In the genomic region with DNA sequence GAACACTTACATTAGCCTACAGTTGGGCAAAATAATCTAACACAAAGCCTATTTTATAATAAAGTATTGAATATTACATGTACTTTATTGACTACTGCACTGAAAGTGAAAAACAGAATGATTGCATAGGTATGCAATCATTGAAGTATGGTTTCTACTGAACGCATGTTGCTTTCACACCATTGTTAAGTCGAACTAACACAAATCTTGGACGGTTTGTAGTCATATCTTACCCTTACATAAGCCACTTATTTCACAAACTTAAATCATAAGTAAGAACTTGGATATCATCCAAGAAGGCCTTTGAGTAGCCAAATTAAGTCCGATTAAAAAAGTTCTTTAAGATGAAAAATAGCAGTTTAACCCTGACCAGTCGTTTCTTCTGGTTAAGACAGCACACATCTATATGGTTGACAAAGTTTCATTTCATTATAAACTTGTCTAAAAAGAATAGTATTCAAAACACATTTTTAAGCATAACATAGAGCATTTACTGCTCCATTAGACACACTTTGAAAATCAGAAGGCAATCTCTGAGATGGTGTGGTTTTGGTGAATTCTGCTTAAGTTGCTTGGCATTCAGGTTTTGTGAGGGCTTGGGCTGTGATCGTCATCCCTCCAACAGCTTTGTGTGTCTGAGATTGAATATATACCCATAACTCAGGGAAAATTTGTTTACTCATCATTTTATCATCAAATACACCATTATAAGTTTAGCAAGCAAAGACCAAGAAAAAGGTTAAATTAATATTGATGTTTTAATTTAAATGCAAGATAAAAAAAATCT, we compare ENCODE assay signal across 12 cellular contexts.
DNase-seq lines count a peak whose midpoint lies in the region; TF ChIP-seq lines count a peak whose summit lies in the region.
"Had no signal": no experiment of that assay in that cellular context is flagged by ENCODE, and none has a peak within 500 bp of the region (broad histone marks: within the 10 kb centered on the region; RNA-seq: fewer than 3 reads in every experiment).

No MANE protein-coding gene starts in this region.

- POLR2A ChIA-PET in OCI-LY7 (lab: Charles Lee), result interaction anchor here (0.5 kb wide), 1 partner anchor 56 kb away, joined by 3 read pairs; no protein-coding TSS in a partner anchor

- H2AK5ac ChIP-seq in mesenchymal stem cell (ENCODE audit: low read length, severe bottlenecking), result no peak overlapping the region

- dilution Hi-C loops in mammary epithelial cell (cut with HindIII; ENCODE audit: low sequenced_read_pairs), result no loop called here

- 91% methylated on average over 6 of the region's 6 CpGs for WGBS in mammary epithelial cell (ENCODE audit: low coverage, missing lambda C conversion rate)
- WGBS in mesenchymal stem cell, result 83% methylated on average over 4 of the region's 6 CpGs

- H4K8ac ChIP-seq in mesenchymal stem cell (ENCODE audit: low read length), result no peak overlapping the region

- no peaks in the 10 kb centered on the region for H3K36me3 ChIP-seq in OCI-LY7 (ENCODE audit: insufficient read depth, low read length)
- no peaks in the 10 kb centered on the region for H3K36me3 ChIP-seq in mammary epithelial cell (ENCODE audit: insufficient read depth, low read length)
- H3K36me3 ChIP-seq in mesenchymal stem cell (ENCODE audit: control insufficient read depth in 1 of 2, insufficient read depth in 2 of 2, low read depth in 1 of 2, low read length in 2 of 2), result no peaks in the 10 kb centered on the region
- H3K36me3 ChIP-seq in WERI-Rb-1, result no peaks in the 10 kb centered on the region

- H3K4me2 ChIP-seq in OCI-LY7 (ENCODE audit: low read length), result peak overlapping the region; percentile 45
- no peak overlapping the region for H3K4me2 ChIP-seq in mammary epithelial cell (ENCODE audit: insufficient read depth, low read depth, low read length)
- no peak overlapping the region for H3K4me2 ChIP-seq in mesenchymal stem cell (ENCODE audit: low read length, poor library complexity, severe bottlenecking)

- H3K4ac ChIP-seq in mesenchymal stem cell (ENCODE audit: low read depth in 1 of 2, low read length in 2 of 2), result no peak overlapping the region

- no peak overlapping the region for H2BK15ac ChIP-seq in mesenchymal stem cell (ENCODE audit: low read depth, poor library complexity, severe bottlenecking)

- H3K79me1 ChIP-seq in mesenchymal stem cell (replicated peaks; ENCODE audit: low read length, poor library complexity, severe bottlenecking), result peaks cover 1% of the 10 kb centered on the region

- H3K14ac ChIP-seq in mesenchymal stem cell (ENCODE audit: low read length in 2 of 2), result no peak overlapping the region

- H3K27ac ChIP-seq in OCI-LY7 (ENCODE audit: low read depth, low read length, poor library complexity, severe bottlenecking) (no peak overlapping the region), mammary epithelial cell (ENCODE audit: insufficient read depth, low read depth, low read length) (peak overlapping the region; percentile 82), mesenchymal stem cell (ENCODE audit: low read length, poor library complexity, severe bottlenecking) (peak overlapping the region; percentile 91), WERI-Rb-1 (no peak overlapping the region)
- H3K27ac ChIP-seq: body of pancreas had no signal

- intact Hi-C loops in OCI-LY7 (cut with micrococcal nuclease; ENCODE audit: unreplicated experiment), result no loop called here
- intact Hi-C loops in mammary epithelial cell (cut with micrococcal nuclease), result loop anchor here (2.0 kb wide), 1 partner anchor 53 kb away; no protein-coding TSS in a partner anchor

- H2AFZ ChIP-seq in OCI-LY7 (ENCODE audit: low read length) (peak overlapping the region; percentile 65), mammary epithelial cell (ENCODE audit: low read depth, low read length) (no peak overlapping the region), mesenchymal stem cell (ENCODE audit: low read depth, low read length) (no peak overlapping the region)

- no peak overlapping the region for H4K91ac ChIP-seq in mesenchymal stem cell (ENCODE audit: low read length)

- no peak overlapping the region for H2BK120ac ChIP-seq in mesenchymal stem cell (ENCODE audit: low read depth, low read length)

- DNase-seq in ELR (ENCODE audit: low read depth) (peak; percentile 39), OCI-LY7 (ENCODE audit: low spot score) (no peak), mammary epithelial cell (no peak), mesenchymal stem cell (peak; percentile 40), NCI-H2081 treated with DMSO at 0.1 percent for 48 hours (lab: John Stamatoyannopoulos, UW) (no peak), nucleus accumbens (lab: John Stamatoyannopoulos, UW) (no peak), WERI-Rb-1 (no peak)
- no peak for DNase-seq in stimulated activated CD4-positive, alpha-beta T cell treated with anti-CD3 and anti-CD28 coated beads, Interleukin-1b, Interleukin-23, amount 100 ng/mL, for 48 hours
- DNase-seq: activated CD4-positive, alpha-beta T cell treated with anti-CD3 and anti-CD28 coated beads for 1 hour; erythroblast; retina had no signal

- no peaks in the 10 kb centered on the region for H4K20me1 ChIP-seq in OCI-LY7 (ENCODE audit: insufficient read depth, low read length)
- no peaks in the 10 kb centered on the region for H4K20me1 ChIP-seq in mammary epithelial cell (ENCODE audit: insufficient read depth, low read length)

- H3K18ac ChIP-seq in mesenchymal stem cell (ENCODE audit: low read depth in 1 of 2, low read length in 2 of 2), result no peak overlapping the region

- peak overlapping the region in 1 of 2 experiments; percentile 42 for H2BK12ac ChIP-seq in mesenchymal stem cell (ENCODE audit: low read length in 2 of 2)

- no peaks in the 10 kb centered on the region for H3K9me3 ChIP-seq in OCI-LY7 (ENCODE audit: low read length)
- H3K9me3 ChIP-seq in mammary epithelial cell (replicated peaks; ENCODE audit: insufficient read depth, low read length), result no peaks in the 10 kb centered on the region
- no peaks in the 10 kb centered on the region for H3K9me3 ChIP-seq in mesenchymal stem cell (ENCODE audit: control insufficient read depth, low read length)
- H3K9me3 ChIP-seq in WERI-Rb-1 (ENCODE audit: severe bottlenecking), result no peaks in the 10 kb centered on the region
- H3K9me3 ChIP-seq: body of pancreas had no signal

- H2BK5ac ChIP-seq in mesenchymal stem cell (ENCODE audit: low read depth, low read length, poor library complexity, severe bottlenecking), result no peak overlapping the region

- H3K4me1 ChIP-seq in OCI-LY7 (ENCODE audit: insufficient read depth, low read length, poor library complexity, severe bottlenecking) (peaks cover 69% of the 10 kb centered on the region), mammary epithelial cell (ENCODE audit: insufficient read depth, low read length) (peaks cover 26% of the 10 kb centered on the region), mesenchymal stem cell (ENCODE audit: control insufficient read depth, insufficient read depth, low read depth, low read length) (peaks cover 2% of the 10 kb centered on the region)
- H3K4me1 ChIP-seq: body of pancreas had no signal

- H3K27me3 ChIP-seq in mammary epithelial cell (ENCODE audit: insufficient read depth, low read length), result no peaks in the 10 kb centered on the region
- no peaks in the 10 kb centered on the region for H3K27me3 ChIP-seq in mesenchymal stem cell (ENCODE audit: control insufficient read depth in 1 of 2, insufficient read depth in 1 of 2, low read length in 2 of 2)
- no peaks in the 10 kb centered on the region for H3K27me3 ChIP-seq in WERI-Rb-1 (ENCODE audit: insufficient read depth, low read depth, severe bottlenecking)
- H3K27me3 ChIP-seq: body of pancreas had no signal

- H3K9ac ChIP-seq in mammary epithelial cell (ENCODE audit: insufficient read depth, low read length), result no peak overlapping the region
- H3K9ac ChIP-seq in mesenchymal stem cell (ENCODE audit: low read length), result peak overlapping the region; percentile 81

- H3K4me3 ChIP-seq in OCI-LY7 (ENCODE audit: low read depth, low read length, poor library complexity, severe bottlenecking), result no peak overlapping the region
- no peak overlapping the region for H3K4me3 ChIP-seq in mammary epithelial cell (replicated peaks in 1 of 3; ENCODE audit: insufficient read depth in 1 of 3, low read depth in 2 of 3, low read length in 3 of 3)
- peak overlapping the region in 1 of 2 experiments; percentile 53 for H3K4me3 ChIP-seq in mesenchymal stem cell (ENCODE audit: insufficient read depth in 1 of 2, low read depth in 1 of 2, low read length in 2 of 2)
- H3K4me3 ChIP-seq in WERI-Rb-1 (ENCODE audit: low read depth, low read length), result no peak overlapping the region
- H3K4me3 ChIP-seq: body of pancreas had no signal

- H3K79me2 ChIP-seq in OCI-LY7 (ENCODE audit: insufficient read depth, low read depth, low read length) (no peaks in the 10 kb centered on the region), mammary epithelial cell (ENCODE audit: insufficient read depth, low read length) (no peaks in the 10 kb centered on the region)

- CTCF ChIA-PET in OCI-LY7 (lab: Charles Lee; ENCODE audit: unreplicated experiment), result no interaction called here
- CTCF ChIA-PET in mammary epithelial cell (lab: Charles Lee; ENCODE audit: low non-redundant PET), result no interaction called here

- TF ChIP-seq CTCF in OCI-LY7 (conservative IDR thresholded peaks at IDR 0.05; ENCODE audit: low read length), result no peak
- no peak for TF ChIP-seq CTCF in mammary epithelial cell (conservative IDR thresholded peaks at IDR 0.05 in 1 of 2, IDR thresholded peaks at IDR 0.05 in 1 of 2; ENCODE audit: extremely low read depth in 1 of 2, insufficient read depth in 1 of 2, low read depth in 1 of 2, low read length in 2 of 2)
- no peak for TF ChIP-seq CTCF in WERI-Rb-1 (IDR thresholded peaks at IDR 0.05; ENCODE audit: low read depth, low read length)

- BruUV-seq in OCI-LY7 (replicated peaks; lab: Mats Ljungman, UMichigan), result no TSS peak
- BruUV-seq in mammary epithelial cell (replicated peaks; lab: Mats Ljungman, UMichigan), result no TSS peak

- H3K23ac ChIP-seq in mesenchymal stem cell (ENCODE audit: low read length in 2 of 2), result no peak overlapping the region

- no peaks in the 10 kb centered on the region for H3K9me2 ChIP-seq in OCI-LY7 (ENCODE audit: insufficient read depth, low read length)

- in situ Hi-C loops in mammary epithelial cell (cut with MboI; ENCODE audit: low sequenced_read_pairs in 2 of 2), result no loop called here

Comparison
In these comparisons a context has a peak if more than half of its experiments do, and no peak if none do; other contexts are left out.
1. DNase-seq: peak in ELR (single experiment) and mesenchymal stem cell (single experiment); none in OCI-LY7 (single experiment), mammary epithelial cell (single experiment), NCI-H2081 treated with DMSO at 0.1 percent for 48 hours (single experiment), nucleus accumbens (0 of 56), stimulated activated CD4-positive, alpha-beta T cell treated with anti-CD3 and anti-CD28 coated beads, Interleukin-1b, Interleukin-23, amount 100 ng/mL, for 48 hours (single experiment) and WERI-Rb-1 (single experiment).
2. H3K27ac ChIP-seq: peak in mammary epithelial cell (single experiment) and mesenchymal stem cell (single experiment); none in OCI-LY7 (single experiment) and WERI-Rb-1 (single experiment).